In genomic region chr3:7913283-7913682, GRCh38 we compare ENCODE assay signal across 26 cellular contexts.
"Had no signal": no experiment of that assay in that cellular context is flagged by ENCODE, and none has a peak within 500 bp of the region (broad histone marks: within the 10 kb centered on the region; RNA-seq: fewer than 3 reads in every experiment).

No MANE protein-coding gene starts in this region.

- H3K27ac Mint-ChIP-seq: dendritic cell treated with granulocyte-macrophage colony-stimulating factor and Interleukin-4, amounts not matched to agents 40 ng/mL and 50 ng/mL, for 4 days; effector memory CD8-positive, alpha-beta T cell; endodermal cell; immature natural killer cell; naive thymus-derived CD4-positive, alpha-beta T cell; natural killer cell had no signal

- H3K27me3 ChIP-seq: colonic mucosa, esophagus muscularis mucosa, gastrocnemius medialis, heart right ventricle, left lung had no signal

- H3K4me3 Mint-ChIP-seq: dendritic cell treated with granulocyte-macrophage colony-stimulating factor and Interleukin-4, amounts not matched to agents 40 ng/mL and 50 ng/mL, for 4 days; effector memory CD8-positive, alpha-beta T cell; endodermal cell; immature natural killer cell; naive thymus-derived CD4-positive, alpha-beta T cell; natural killer cell had no signal

- H3K9me3 ChIP-seq: colonic mucosa, esophagus muscularis mucosa, gastrocnemius medialis, left lung, lower lobe of right lung had no signal

- H3K4me1 ChIP-seq: colonic mucosa, esophagus muscularis mucosa, gastrocnemius medialis, heart right ventricle, left lung, lower lobe of right lung had no signal

- H3K4me3 ChIP-seq: colonic mucosa, esophagus muscularis mucosa, gastrocnemius medialis, heart right ventricle, left lung, lower lobe of right lung had no signal

- H3K36me3 ChIP-seq: colonic mucosa, esophagus muscularis mucosa, gastrocnemius medialis, heart right ventricle, left lung, lower lobe of right lung had no signal

- ATAC-seq: effector memory CD8-positive, alpha-beta T cell; gastrocnemius medialis; heart right ventricle; left cardiac atrium; left lung; left ventricle myocardium superior; lower lobe of right lung; naive thymus-derived CD4-positive, alpha-beta T cell; natural killer cell had no signal

- FAIRE-seq: endometrium, kidney had no signal

- H3K36me3 Mint-ChIP-seq: immature natural killer cell; naive thymus-derived CD4-positive, alpha-beta T cell; natural killer cell had no signal

- DNase-seq: colonic mucosa; cortex of kidney; effector CD8-positive, alpha-beta T cell; effector memory CD8-positive, alpha-beta T cell; endodermal cell; foreskin melanocyte; gastrocnemius medialis; glutamatergic neuron; head of caudate nucleus; heart right ventricle; hippocampal formation; immature natural killer cell; islet precursor cell; kidney; kidney glomerular epithelial cell; left cardiac atrium; left lung; left ventricle myocardium superior; lower lobe of right lung; mesenchymal stem cell; midbrain; naive thymus-derived CD4-positive, alpha-beta T cell; natural killer cell had no signal

- H3K4me1 Mint-ChIP-seq: natural killer cell had no signal

- H3K27ac ChIP-seq: colonic mucosa, esophagus muscularis mucosa, gastrocnemius medialis, heart right ventricle, left lung, lower lobe of right lung had no signal

- H3K27me3 Mint-ChIP-seq: effector memory CD8-positive, alpha-beta T cell; naive thymus-derived CD4-positive, alpha-beta T cell had no signal

- H3K9me3 Mint-ChIP-seq: effector memory CD8-positive, alpha-beta T cell had no signal
